Comparison of ENCODE assay signal across 1 cellular context in genomic region chr6:96724641-96725040, GRCh38.
TF ChIP-seq lines count a peak whose summit lies in the region.

No MANE protein-coding gene starts in this region.

TF ChIP-seq in WTC11, 78 proteins besides CTCF, POLR2A, EP300 and RAD21 (continued from another document):
- TF ChIP-seq ZNF532 (CRISPR knock-in tag; IDR thresholded peaks at IDR 0.05; ENCODE audit: borderline replicate concordance) = no peak
- no peak for TF ChIP-seq NR1H2 (CRISPR knock-in tag; IDR thresholded peaks at IDR 0.05)
- TF ChIP-seq SMAD3 (CRISPR knock-in tag; IDR thresholded peaks at IDR 0.05; ENCODE audit: borderline replicate concordance) = no peak
- no peak for TF ChIP-seq TP53 (CRISPR knock-in tag; IDR thresholded peaks at IDR 0.05)
- TF ChIP-seq GTF2I (CRISPR knock-in tag; conservative IDR thresholded peaks at IDR 0.05) = no peak
- TF ChIP-seq EMX1 (CRISPR knock-in tag; IDR thresholded peaks at IDR 0.05) = no peak
- no peak for TF ChIP-seq E2F4 (CRISPR knock-in tag; IDR thresholded peaks at IDR 0.05; ENCODE audit: borderline replicate concordance, low read depth)
